ENCODE assay signal across 9 cellular contexts in genomic region chr15:63969652-63970421, GRCh38.
DNase-seq lines count a peak whose midpoint lies in the region; ATAC-seq and TF ChIP-seq lines count a peak whose summit lies in the region.
"Had no signal": no experiment of that assay in that cellular context is flagged by ENCODE, and none has a peak within 500 bp of the region (broad histone marks: within the 10 kb centered on the region; RNA-seq: fewer than 3 reads in every experiment).

No MANE protein-coding gene starts in this region.

- peak overlapping the region in 2 of 3 donors; percentile 21 to 51 for H3K9ac ChIP-seq in skeletal muscle tissue (ENCODE audit: low read depth in 1 of 3, low read length in 3 of 3)

- peaks cover 0 to 1% (median under 1%) of the 10 kb centered on the region in 3 donors for H3K9me3 Mint-ChIP-seq in T-cell

- no peak for TF ChIP-seq CTCF in left ventricle myocardium inferior (IDR thresholded peaks at IDR 0.05; ENCODE audit: borderline replicate concordance)

- H3K4me1 Mint-ChIP-seq in T-cell, result peaks cover 37 to 51% (median 41%) of the 10 kb centered on the region in 3 donors

- intact Hi-C loops in left ventricle myocardium inferior (cut with micrococcal nuclease), result no loop called here

- peaks cover 11% of the 10 kb centered on the region for H3K36me3 Mint-ChIP-seq in T-cell

- H3K27me3 Mint-ChIP-seq in T-cell, result peaks cover 0 to 2% of the 10 kb centered on the region in 2 donors

- H3K4me1 ChIP-seq in left ventricle myocardium inferior (peaks cover 78% of the 10 kb centered on the region), skeletal muscle tissue (ENCODE audit: control insufficient read depth in 3 of 3, insufficient read depth in 3 of 3, low read length in 3 of 3) (peaks cover 69 to 77% (median 76%) of the 10 kb centered on the region in 3 donors)

- CTCF ChIA-PET in T-cell (lab: Charles Lee), result interaction anchor here (0.6 to 2.2 kb wide), 6 partner anchors 23 to 898 kb away, joined by 3 to 16 read pairs (median 6); partner anchors contain the start of gene DAPK2 (in 1 of the 2)

- ATAC-seq in HG03045 (IDR thresholded peaks at IDR 0.05; ENCODE audit: unreplicated experiment) (peak; percentile 2), T-cell (replicated peaks in 1 of 4) (no peak), HG03108 (IDR thresholded peaks at IDR 0.05; ENCODE audit: unreplicated experiment) (no peak), HG03520 (IDR thresholded peaks at IDR 0.05; ENCODE audit: unreplicated experiment) (no peak)

- H3K27ac ChIP-seq in left ventricle myocardium inferior (replicated peaks) (peak overlapping the region; percentile 87), skeletal muscle tissue (ENCODE audit: low read depth, low read length) (peak overlapping the region; percentile 61)

- no peaks in the 10 kb centered on the region for H3K27me3 ChIP-seq in left ventricle myocardium inferior (ENCODE audit: low read depth)
- H3K27me3 ChIP-seq in skeletal muscle tissue (ENCODE audit: control insufficient read depth in 3 of 3, insufficient read depth in 3 of 3, low read length in 3 of 3), result no peaks in the 10 kb centered on the region

- H3K9me3 ChIP-seq in left ventricle myocardium inferior (replicated peaks) (no peaks in the 10 kb centered on the region), skeletal muscle tissue (ENCODE audit: control insufficient read depth in 3 of 3, low read length in 3 of 3) (no peaks in the 10 kb centered on the region)

- H3K4me3 ChIP-seq in left ventricle myocardium inferior (no peak overlapping the region), skeletal muscle tissue (ENCODE audit: low read length in 3 of 3) (no peak overlapping the region)

- DNase-seq in T-cell, result no peak
- DNase-seq in left ventricle myocardium inferior, result no peak
- no peak for DNase-seq in midbrain (lab: John Stamatoyannopoulos, UW)
- DNase-seq: NCI-H2081; stimulated activated CD4-positive, alpha-beta T cell treated with anti-CD3 and anti-CD28 coated beads, Interleukin-12 subunit alpha, Interleukin-12 subunit beta, amount 100 ng/mL, for 4 hours had no signal

- H3K36me3 ChIP-seq in left ventricle myocardium inferior (peaks cover 10% of the 10 kb centered on the region), skeletal muscle tissue (ENCODE audit: control insufficient read depth in 3 of 3, insufficient read depth in 3 of 3, low read length in 3 of 3) (peaks cover 11 to 13% (median 13%) of the 10 kb centered on the region in 3 donors)

- H3K4me3 Mint-ChIP-seq in T-cell, result no peak overlapping the region

- H3K27ac Mint-ChIP-seq in T-cell, result peak overlapping the region; percentile 90 to 99

- POLR2A ChIA-PET in T-cell (lab: Charles Lee), result interaction anchor here (0.6 kb wide), 2 partner anchors 25 to 110 kb away, joined by 4 to 7 read pairs; no protein-coding TSS in a partner anchor
